In genomic region chr2:86225581-86225980, GRCh38 we compare ENCODE assay signal across 8 cellular contexts. TPM values are rescaled to one million over a fixed set of nuclear protein-coding genes. Genes with fewer than 3 reads are reported as not detected.
DNase-seq lines count a peak whose midpoint lies in the region; ATAC-seq and TF ChIP-seq lines count a peak whose summit lies in the region.

No MANE protein-coding gene starts in this region.

- H3K4me3 ChIP-seq in gastroesophageal sphincter: peak overlapping the region in 1 of 2 donors; percentile 11

- no peak for TF ChIP-seq EP300 in gastroesophageal sphincter (IDR thresholded peaks at IDR 0.05)

- peaks cover 18 to 62% (median 40%) of the 10 kb centered on the region in 3 donors for H3K4me1 ChIP-seq in gastroesophageal sphincter

- ATAC-seq in GM18861 (IDR thresholded peaks at IDR 0.05; ENCODE audit: unreplicated experiment) (peak; percentile 65), HG03175 (IDR thresholded peaks at IDR 0.05; ENCODE audit: unreplicated experiment) (peak; percentile 67), gastroesophageal sphincter (peak; percentile 78)

- TF ChIP-seq CTCF in gastroesophageal sphincter (IDR thresholded peaks at IDR 0.05): peak in 3 of 4 experiments; percentile 24 to 35 (median 29)

- H3K27me3 ChIP-seq in gastroesophageal sphincter: no peaks in the 10 kb centered on the region

- H3K9me3 ChIP-seq in gastroesophageal sphincter: no peaks in the 10 kb centered on the region

- DNase-seq in activated CD4-positive, alpha-beta T cell treated with anti-CD3 and anti-CD28 coated beads, Interleukin-2, amount 50 U/mL, for 48 hours: peak; percentile 53 to 54
- DNase-seq in stimulated activated CD4-positive, alpha-beta T cell treated with anti-CD3 and anti-CD28 coated beads, Interleukin-1b, Interleukin-23, amount 100 ng/mL, for 4 hours (ENCODE audit: low read depth in 2 of 2): peak; percentile 16 to 29
- no peak for DNase-seq in NCI-H446 treated with DMSO at 0.1 percent for 48 hours (lab: John Stamatoyannopoulos, UW)
- DNase-seq in DMS153 (lab: John Stamatoyannopoulos, UW): no peak
- no peak for DNase-seq in NCI-H1694 (lab: John Stamatoyannopoulos, UW)

- no peaks in the 10 kb centered on the region for H3K36me3 ChIP-seq in gastroesophageal sphincter

- WGBS in gastroesophageal sphincter (ENCODE audit: low coverage in 1 of 2), 2 donors: no CpG with 5 or more reads among the region's 6 CpGs

- peak; percentile 9 to 37 for TF ChIP-seq POLR2A in gastroesophageal sphincter (IDR thresholded peaks at IDR 0.05)

- peak overlapping the region; percentile 88 to 98 (median 97) for H3K27ac ChIP-seq in gastroesophageal sphincter

RNA-seq across cellular contexts. Expression of gene MRPL35, which starts 26.3 kb away (rescaled TPM):
- total RNA-seq in gastroesophageal sphincter: 10 to 100 TPM; 21.7 to 36.4 (median 30.6) TPM

RNA-seq across cellular contexts. Expression of gene IMMT, which starts 30.3 kb away (rescaled TPM):
- total RNA-seq in gastroesophageal sphincter: 10 to 100 TPM; 57.3 to 72.3 (median 63.1) TPM

Comparison
In these comparisons a context has a peak if more than half of its experiments do, and no peak if none do; other contexts are left out.
1. DNase-seq: peak in activated CD4-positive, alpha-beta T cell treated with anti-CD3 and anti-CD28 coated beads, Interleukin-2, amount 50 U/mL, for 48 hours (2 of 2) and stimulated activated CD4-positive, alpha-beta T cell treated with anti-CD3 and anti-CD28 coated beads, Interleukin-1b, Interleukin-23, amount 100 ng/mL, for 4 hours (2 of 2); none in NCI-H446 treated with DMSO at 0.1 percent for 48 hours (single experiment), DMS153 (single experiment) and NCI-H1694 (single experiment).
2. Peak in every context shown above with its lines, with median percentiles within 50 percentile points of each other: ATAC-seq.